In the genomic region with DNA sequence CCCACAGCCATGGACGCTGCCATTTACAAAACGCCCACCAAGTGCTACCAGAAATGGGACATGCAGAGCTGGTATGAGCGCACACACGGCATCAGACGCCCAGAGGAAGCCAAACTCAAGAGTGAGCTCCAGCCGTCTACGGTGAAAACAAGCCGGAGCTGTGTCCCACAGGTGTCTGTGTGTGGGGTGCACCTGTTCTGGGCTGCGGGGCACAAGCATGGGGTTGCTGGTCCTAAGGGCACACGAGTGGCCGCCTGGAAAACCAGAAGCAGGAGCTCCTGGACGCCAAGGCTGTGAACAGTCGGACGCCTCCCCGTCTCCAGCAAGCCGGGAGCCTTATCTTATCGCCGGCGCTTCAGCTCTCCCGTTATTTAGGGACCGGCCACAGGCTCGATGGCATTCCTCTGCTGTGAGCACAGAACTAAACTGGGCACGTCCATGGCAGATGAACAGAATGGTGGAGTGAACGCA, we compare ENCODE assay signal across 18 cellular contexts. TPM values are rescaled to one million over a fixed set of nuclear protein-coding genes. Genes with fewer than 3 reads are reported as not detected.
DNase-seq lines count a peak whose midpoint lies in the region; ATAC-seq and TF ChIP-seq lines count a peak whose summit lies in the region.
"Had no signal": no experiment of that assay in that cellular context is flagged by ENCODE, and none has a peak within 500 bp of the region (broad histone marks: within the 10 kb centered on the region; RNA-seq: fewer than 3 reads in every experiment).

No MANE protein-coding gene starts in this region.

- H3K9me3 ChIP-seq in Karpas-422 (ENCODE audit: low read length) (peaks cover 5% of the 10 kb centered on the region; the same call in 1 of the 2 replicates), heart left ventricle (no peaks in the 10 kb centered on the region), skeletal muscle tissue (ENCODE audit: control insufficient read depth in 3 of 3, low read length in 3 of 3) (no peaks in the 10 kb centered on the region)
- H3K9me3 ChIP-seq: HAP-1, MG63 had no signal

- H3K27me3 ChIP-seq in Karpas-422 (ENCODE audit: low read length) (no peaks in the 10 kb centered on the region), heart left ventricle (no peaks in the 10 kb centered on the region), skeletal muscle tissue (ENCODE audit: control insufficient read depth in 3 of 3, insufficient read depth in 3 of 3, low read length in 3 of 3) (no peaks in the 10 kb centered on the region)
- H3K27me3 ChIP-seq: MG63 had no signal

- H3K4me1 ChIP-seq in Karpas-422 (ENCODE audit: low read length): peaks cover 81% of the 10 kb centered on the region
- peaks cover 0 to 52% (median 25%) of the 10 kb centered on the region in 12 donors for H3K4me1 ChIP-seq in heart left ventricle
- peaks cover 28 to 50% (median 34%) of the 10 kb centered on the region in 3 donors for H3K4me1 ChIP-seq in skeletal muscle tissue (ENCODE audit: control insufficient read depth in 3 of 3, insufficient read depth in 3 of 3, low read length in 3 of 3)

- no peaks in the 10 kb centered on the region; the same call in 1 of the 2 replicates for H4K20me1 ChIP-seq in Karpas-422 (ENCODE audit: insufficient read depth, low read depth, low read length)

- H3K4me3 ChIP-seq in Karpas-422 (ENCODE audit: low read length) (peak overlapping the region; percentile 42; the same call in 1 of the 2 replicates), heart left ventricle (peak overlapping the region; percentile 37 to 76 (median 62)), skeletal muscle tissue (ENCODE audit: low read length in 3 of 3) (peak overlapping the region; percentile 89 to 94 (median 91))
- H3K4me3 ChIP-seq: HAP-1, MG63 had no signal

- H3K36me3 ChIP-seq in Karpas-422 (ENCODE audit: insufficient read depth, low read length) (peaks cover 12% of the 10 kb centered on the region), heart left ventricle (peaks cover 0 to 27% (median 21%) of the 10 kb centered on the region in 9 donors), skeletal muscle tissue (ENCODE audit: control insufficient read depth in 3 of 3, insufficient read depth in 3 of 3, low read length in 3 of 3) (peaks cover 17 to 25% (median 20%) of the 10 kb centered on the region in 3 donors)

- intact Hi-C loops in heart left ventricle (cut with DNase I): loop anchor here in 3 of 10 donors (2.0 to 5.0 kb wide), 2 partner anchors 40 to 51 kb away; a partner anchor contains a TSS

- DNase-seq in Karpas-422: no peak
- peak; percentile 75 to 89 (median 81) for DNase-seq in heart left ventricle
- peak; percentile 76 for DNase-seq in mesenteric fat pad (ENCODE audit: low spot score)
- no peak for DNase-seq in NCI-H226
- no peak for DNase-seq in NCI-H1930 (lab: John Stamatoyannopoulos, UW)
- no peak for DNase-seq in cerebellum (ENCODE audit: low spot score)
- DNase-seq: CD4-positive, alpha-beta T cell; DMS79; KG1; MG63; NCI-H1092 treated with DMSO at 0.1 percent for 48 hours; NCI-H1694; NCI-H446 treated with DMSO at 0.1 percent for 48 hours; NCI-H774; SIG-M5 had no signal

- no peak for TF ChIP-seq CTCF in heart left ventricle (IDR thresholded peaks at IDR 0.05)

- H3K9ac ChIP-seq in Karpas-422 (ENCODE audit: low read length) (peak overlapping the region; percentile 65), skeletal muscle tissue (ENCODE audit: low read depth in 1 of 3, low read length in 3 of 3) (peak overlapping the region; percentile 84 to 97 (median 91))

- peaks cover 4% of the 10 kb centered on the region for H3K79me2 ChIP-seq in Karpas-422 (ENCODE audit: low read length)

- peak; percentile 60 to 77 (median 69) for ATAC-seq in heart left ventricle
- ATAC-seq: Panc1 had no signal

- peak; percentile 6 to 54 for TF ChIP-seq POLR2A in heart left ventricle (IDR thresholded peaks at IDR 0.05)

- H3K27ac ChIP-seq in Karpas-422 (ENCODE audit: low read length) (peak overlapping the region; percentile 91), heart left ventricle (peak overlapping the region; percentile 64 to 96 (median 88)), skeletal muscle tissue (ENCODE audit: low read depth, low read length) (peak overlapping the region; percentile 96)

- H2AFZ ChIP-seq in Karpas-422 (ENCODE audit: low read length): no peak overlapping the region

- peak overlapping the region; percentile 65 for H3K4me2 ChIP-seq in Karpas-422 (ENCODE audit: low read depth, low read length, poor library complexity, severe bottlenecking)

- no peaks in the 10 kb centered on the region for H3K9me2 ChIP-seq in Karpas-422 (replicated peaks; ENCODE audit: insufficient read depth, low read length)

- WGBS in heart left ventricle, 4 donors: 45 to 72% (median 55%) methylated on average over 19 to 24 of the region's 24 CpGs

RNA-seq across cellular contexts. Expression of a gene that starts 1.3 kb away (rescaled TPM):
- total RNA-seq in Karpas-422 (2014; rRNA removed; shearing (Covaris generic); ENCODE audit: low replicate concordance): 8.9 and 10.2 TPM in 2 replicates
- total RNA-seq in heart left ventricle: 100 to 1,000 TPM; 329 to 774 (median 572) TPM
- polyA plus RNA-seq in heart left ventricle: 100 to 1,000 TPM; 160 to 252 TPM
- total RNA-seq in mesenteric fat pad: 2.1 TPM
- total RNA-seq in skeletal muscle tissue: 124 TPM
- 5.0 TPM for total RNA-seq in cerebellum

RNA-seq across cellular contexts. Expression of a gene that starts 38.5 kb away (rescaled TPM):
- 26.2 and 31.1 TPM in 2 replicates for total RNA-seq in Karpas-422 (2014; rRNA removed; shearing (Covaris generic); ENCODE audit: low replicate concordance)
- total RNA-seq in heart left ventricle (100 to 1,000 TPM in 7 of 9 donors, 10 to 100 TPM in 2; 95.4 to 247 (median 159) TPM), mesenteric fat pad (21.7 TPM), skeletal muscle tissue (7.8 TPM), cerebellum (44.5 TPM)
- polyA plus RNA-seq in heart left ventricle: 10 to 100 TPM; 68.7 to 83.9 TPM

Comparison
In these comparisons a context has a peak if more than half of its experiments do, and no peak if none do; other contexts are left out.
1. DNase-seq: peak in heart left ventricle (5 of 5) and mesenteric fat pad (single experiment); none in Karpas-422 (single experiment), NCI-H226 (single experiment), NCI-H1930 (0 of 2) and cerebellum (single experiment).
2. RNA of a gene that starts 1.3 kb away (total RNA-seq): 329 to 774 TPM in heart left ventricle and 124 TPM in skeletal muscle tissue (single experiment); 8.9 to 10.2 TPM in Karpas-422, 5.0 TPM in cerebellum (single experiment) and 2.1 TPM in mesenteric fat pad (single experiment); every median in the first group is over 10 times any median in the second.
3. Peak in every context shown above with its lines, with median percentiles within 50 percentile points of each other: H3K27ac ChIP-seq and H3K4me3 ChIP-seq.